In the genomic region with DNA sequence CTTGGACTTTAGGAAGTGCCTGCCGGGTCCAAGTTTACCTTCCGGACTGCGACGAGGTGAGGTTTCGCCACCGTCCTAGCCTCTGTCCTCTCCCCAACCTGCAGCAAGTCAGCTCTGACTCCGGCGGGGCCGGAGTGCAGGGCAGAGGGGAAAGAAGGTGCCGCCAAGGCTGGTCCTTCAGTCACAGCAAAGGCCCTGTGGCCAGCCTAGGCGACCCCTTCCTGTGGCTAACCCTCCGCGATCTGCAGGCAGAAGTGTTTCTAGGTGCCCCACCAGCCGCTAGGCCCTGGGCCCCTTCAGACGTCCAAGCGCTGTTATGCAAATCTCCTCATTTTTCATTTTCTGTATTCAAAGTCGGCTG, we compare ENCODE assay signal across 15 cellular contexts. TPM values are rescaled to one million over a fixed set of nuclear protein-coding genes. Genes with fewer than 3 reads are reported as not detected.
"Had no signal": no experiment of that assay in that cellular context is flagged by ENCODE, and none has a peak within 500 bp of the region (broad histone marks: within the 10 kb centered on the region; RNA-seq: fewer than 3 reads in every experiment).

No MANE protein-coding gene starts in this region.

- DNase-seq: activated CD4-positive, alpha-beta T cell treated with anti-CD3 and anti-CD28 coated beads, Interleukin-2, amount 50 U/mL, for 4 hours; activated effector memory CD4-positive, alpha-beta T cell treated with anti-CD3 and anti-CD28 coated beads, Interleukin-2, amount 50 U/mL, for 16 hours; activated naive CD8-positive, alpha-beta T cell treated with anti-CD3 and anti-CD28 coated beads for 36 hours; activated T-cell treated with anti-CD3 and anti-CD28 coated beads, Interleukin-2, amount 50 U/mL, for 4 hours; brain microvascular endothelial cell; hypothalamus; immature natural killer cell; left colon; mammary epithelial cell; ovary; thyroid gland; uterus had no signal

- H3K9me3 Mint-ChIP-seq: activated naive CD8-positive, alpha-beta T cell treated with anti-CD3 and anti-CD28 coated beads for 36 hours; activated T-cell treated with anti-CD3 and anti-CD28 coated beads, Interleukin-2, amount 50 U/mL, for 4 hours; nephron had no signal

- H3K4me1 ChIP-seq: uterus had no signal

- H3K4me3 ChIP-seq: ovary, skin epidermis, thyroid gland, uterus had no signal

- ATAC-seq: activated T-cell treated with anti-CD3 and anti-CD28 coated beads, Interleukin-2, amount 50 U/mL, for 4 hours; left colon had no signal

- H3K4me3 Mint-ChIP-seq: activated naive CD8-positive, alpha-beta T cell treated with anti-CD3 and anti-CD28 coated beads for 36 hours; activated T-cell treated with anti-CD3 and anti-CD28 coated beads, Interleukin-2, amount 50 U/mL, for 4 hours; immature natural killer cell had no signal

- H3K9me3 ChIP-seq: thyroid gland, uterus had no signal

- H3K27me3 ChIP-seq: ovary had no signal

- H3K36me3 ChIP-seq: brain microvascular endothelial cell, ovary, thyroid gland, uterus had no signal

- H3K27ac Mint-ChIP-seq: activated naive CD8-positive, alpha-beta T cell treated with anti-CD3 and anti-CD28 coated beads for 36 hours; immature natural killer cell; nephron had no signal

- H3K27ac ChIP-seq: brain microvascular endothelial cell, ovary, skin epidermis, thyroid gland, uterus had no signal

- H3K36me3 Mint-ChIP-seq: activated naive CD8-positive, alpha-beta T cell treated with anti-CD3 and anti-CD28 coated beads for 36 hours; immature natural killer cell had no signal

RNA-seq across cellular contexts. Expression of a gene that starts 11.1 kb away (rescaled TPM):
- total RNA-seq: activated T-cell treated with anti-CD3 and anti-CD28 coated beads, Interleukin-2, amount 50 U/mL, for 4 hours; cerebellum; left colon; ovary; thyroid gland; uterus had no signal
- polyA plus RNA-seq: immature natural killer cell, mammary epithelial cell, ovary had no signal
